8 cellular contexts compared by ENCODE assay signal in the genomic region with DNA sequence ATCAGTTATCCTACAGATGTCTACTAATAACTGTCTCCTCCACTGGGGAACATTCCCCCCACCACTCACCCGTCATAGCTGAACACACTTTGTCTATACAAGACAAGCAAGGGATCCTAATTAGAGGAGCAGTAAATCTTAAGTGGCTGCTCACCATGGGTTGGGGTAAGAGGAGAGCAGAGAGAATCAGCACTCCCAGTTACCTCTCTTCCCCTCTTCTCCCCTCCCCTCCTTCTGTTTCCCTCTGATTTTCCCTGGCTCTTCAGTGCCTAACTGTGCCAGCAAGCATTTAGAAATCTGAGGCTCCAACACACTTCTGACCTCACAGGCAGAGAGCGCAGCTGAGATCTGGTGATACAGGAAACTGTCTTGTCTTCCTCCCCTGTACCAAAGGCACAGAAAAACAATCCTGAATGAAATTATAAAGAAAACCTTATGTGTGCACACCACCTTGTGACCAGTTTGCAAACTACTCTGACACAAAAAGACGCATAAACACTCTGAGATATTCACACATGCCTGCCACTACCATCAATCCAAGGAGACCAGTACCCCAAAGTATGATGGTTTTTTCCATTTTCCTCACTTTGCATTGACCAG. TPM values are rescaled to one million over a fixed set of nuclear protein-coding genes. Genes with fewer than 3 reads are reported as not detected.
DNase-seq lines count a peak whose midpoint lies in the region; ATAC-seq, FAIRE-seq and TF ChIP-seq lines count a peak whose summit lies in the region.

No MANE protein-coding gene starts in this region.

- FAIRE-seq in endothelial cell of umbilical vein (lab: Jason Lieb, UNC): peak; percentile 67

- H3K27me3 ChIP-seq in PC-9 (ENCODE audit: insufficient read depth, low read depth) (no peaks in the 10 kb centered on the region), endothelial cell of umbilical vein (ENCODE audit: control insufficient read depth in 2 of 2, insufficient read depth in 2 of 2, low read length in 2 of 2) (no peaks in the 10 kb centered on the region)

- no peaks in the 10 kb centered on the region for H3K9me1 ChIP-seq in endothelial cell of umbilical vein (replicated peaks; ENCODE audit: control insufficient read depth, extremely low read depth, insufficient read depth, low read length)

- POLR2A ChIA-PET in PC-9 (lab: Charles Lee; ENCODE audit: unreplicated experiment) (no interaction called here), endothelial cell of umbilical vein (lab: Charles Lee) (interaction anchor here (1.1 kb wide), 1 partner anchor 102 kb away, joined by 3 read pairs; a partner anchor contains a TSS)

- H3K9ac ChIP-seq in endothelial cell of umbilical vein (replicated peaks; ENCODE audit: extremely low read depth, insufficient read depth, low read length): no peak overlapping the region

- H3K9me3 ChIP-seq in PC-9 (ENCODE audit: insufficient read depth, low read depth) (no peaks in the 10 kb centered on the region), endothelial cell of umbilical vein (replicated peaks; ENCODE audit: control insufficient read depth, insufficient read depth, low read length) (no peaks in the 10 kb centered on the region)

- DNase-seq in ACHN: peak; percentile 2
- no peak for DNase-seq in GM13977 (ENCODE audit: low spot score)
- no peak for DNase-seq in PC-9
- DNase-seq in endothelial cell of umbilical vein (ENCODE audit: low read depth, low spot score): peak; percentile 67
- no peak for DNase-seq in NCI-H1105 treated with DMSO at 0.1 percent for 48 hours (lab: John Stamatoyannopoulos, UW)
- no peak for DNase-seq in T1000 (lab: John Stamatoyannopoulos, UW)
- no peak for DNase-seq in GF-D8 (lab: John Stamatoyannopoulos, UW)

- H3K4me3 ChIP-seq in PC-9 (no peak overlapping the region), endothelial cell of umbilical vein (replicated peaks in 1 of 3; ENCODE audit: insufficient read depth in 1 of 3, low read depth in 1 of 3, low read length in 3 of 3) (no peak overlapping the region)

- H3K79me2 ChIP-seq in PC-9 (ENCODE audit: low read depth) (peaks cover 29% of the 10 kb centered on the region), endothelial cell of umbilical vein (ENCODE audit: control insufficient read depth, insufficient read depth, low read length) (peaks cover 2% of the 10 kb centered on the region)

- H2AFZ ChIP-seq in PC-9 (no peak overlapping the region), endothelial cell of umbilical vein (ENCODE audit: low read depth, low read length) (no peak overlapping the region)

- H4K20me1 ChIP-seq in PC-9 (ENCODE audit: insufficient read depth): no peaks in the 10 kb centered on the region
- H4K20me1 ChIP-seq in endothelial cell of umbilical vein (replicated peaks; ENCODE audit: control insufficient read depth, extremely low read depth, insufficient read depth, low read length): no peaks in the 10 kb centered on the region

- no peak overlapping the region for H3K27ac ChIP-seq in PC-9
- no peak overlapping the region for H3K27ac ChIP-seq in endothelial cell of umbilical vein (ENCODE audit: insufficient read depth, low read depth, low read length)

- BruUV-seq in PC-9 (replicated peaks; lab: Mats Ljungman, UMichigan) (no TSS peak), endothelial cell of umbilical vein (replicated peaks; lab: Mats Ljungman, UMichigan) (no TSS peak)

- H3K4me1 ChIP-seq in PC-9 (replicated peaks; ENCODE audit: insufficient read depth) (peaks cover 1% of the 10 kb centered on the region; the same call in 1 of the 2 replicates), endothelial cell of umbilical vein (ENCODE audit: control insufficient read depth, extremely low read depth, insufficient read depth, low read length) (no peaks in the 10 kb centered on the region)

- dilution Hi-C loops in endothelial cell of umbilical vein (cut with MboI; ENCODE audit: extremely low pct_ligation_motif_present, low sequenced_read_pairs): no loop called here

- no peaks in the 10 kb centered on the region for H3K9me2 ChIP-seq in PC-9 (ENCODE audit: insufficient read depth)

- H3K4me2 ChIP-seq in PC-9 (no peak overlapping the region), endothelial cell of umbilical vein (ENCODE audit: insufficient read depth, low read length) (no peak overlapping the region)

- ATAC-seq in GM19397 (IDR thresholded peaks at IDR 0.05; ENCODE audit: unreplicated experiment): no peak

- TF ChIP-seq CTCF in GM13977 (IDR thresholded peaks at IDR 0.05; ENCODE audit: extremely low read depth, insufficient read depth, missing control alignments) (peak; percentile 27), PC-9 (conservative IDR thresholded peaks at IDR 0.05) (peak; percentile 53), endothelial cell of umbilical vein (IDR thresholded peaks at IDR 0.05; ENCODE audit: extremely low read depth in 1 of 2, insufficient read depth in 1 of 2, low read depth in 1 of 2, low read length in 2 of 2) (peak in 1 of 2 donors; percentile 25)

- no peaks in the 10 kb centered on the region for H3K36me3 ChIP-seq in PC-9 (ENCODE audit: low read depth)
- H3K36me3 ChIP-seq in endothelial cell of umbilical vein (ENCODE audit: control insufficient read depth in 2 of 2, extremely low read depth in 1 of 2, insufficient read depth in 2 of 2, low read length in 2 of 2): no peaks in the 10 kb centered on the region

- H3F3A ChIP-seq in PC-9 (ENCODE audit: insufficient read depth, low read depth): no peaks in the 10 kb centered on the region; the same call in 1 of the 2 replicates

- TF ChIP-seq POLR2A in endothelial cell of umbilical vein (IDR thresholded peaks at IDR 0.05; ENCODE audit: low read depth, low read length): no peak

- CTCF ChIA-PET in PC-9 (lab: Charles Lee) (no interaction called here), endothelial cell of umbilical vein (lab: Charles Lee) (interaction anchor here (0.6 to 2.7 kb wide), 10 partner anchors 10 to 424 kb away, joined by 3 to 20 read pairs (median 4); a partner anchor contains a TSS)

- in situ Hi-C loops in ACHN (cut with HindIII; ENCODE audit: low pct_ligation_motif_present, low pct_unique_long_range_greater_than_20kb, low sequenced_read_pairs) (no loop called here), GM13977 (cut with MboI; ENCODE audit: low pct_unique_long_range_greater_than_20kb, low sequenced_read_pairs, unreplicated experiment) (no loop called here)

- intact Hi-C loops in PC-9 (cut with micrococcal nuclease; ENCODE audit: unreplicated experiment) (loop anchor here (1.0 to 10.0 kb wide), 2 partner anchors 425 to 484 kb away; no protein-coding TSS in a partner anchor), endothelial cell of umbilical vein (cut with micrococcal nuclease) (loop anchor here (1.0 to 2.0 kb wide), 5 partner anchors 87 to 486 kb away; a partner anchor contains a TSS)

TF ChIP-seq in endothelial cell of umbilical vein, 7 proteins besides CTCF, POLR2A, EP300 and RAD21:
- TF ChIP-seq JUN (IDR thresholded peaks at IDR 0.05; ENCODE audit: borderline replicate concordance, insufficient read depth, insufficient read length, low read depth) (no peak), GATA2 (IDR thresholded peaks at IDR 0.05; ENCODE audit: insufficient read depth, insufficient read length, low read depth, low read length) (no peak), MYC (IDR thresholded peaks at IDR 0.05; ENCODE audit: low read depth, low read length) (no peak), POLR2AphosphoS5 (IDR thresholded peaks at IDR 0.05; ENCODE audit: insufficient read depth, low read depth, low read length) (no peak)
- TF ChIP-seq, protein P1, sequence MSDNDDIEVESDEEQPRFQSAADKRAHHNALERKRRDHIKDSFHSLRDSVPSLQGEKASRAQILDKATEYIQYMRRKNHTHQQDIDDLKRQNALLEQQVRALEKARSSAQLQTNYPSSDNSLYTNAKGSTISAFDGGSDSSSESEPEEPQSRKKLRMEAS (IDR thresholded peaks at IDR 0.05; ENCODE audit: insufficient read depth, insufficient read length): no peak

RNA-seq across cellular contexts. Expression of a gene that starts 6.7 kb away (rescaled TPM):
- total RNA-seq in PC-9 (2021) (22.3 and 31.0 TPM in 2 replicates), endothelial cell of umbilical vein (16.0 and 19.5 TPM in 2 replicates)
- polyA plus RNA-seq in endothelial cell of umbilical vein: 4.3 and 5.2 TPM in 2 replicates
- polyA plus RNA-seq in endothelial cell of umbilical vein (2011; cell fraction: cytosol; rRNA removed): 8.0 and 8.8 TPM in 2 replicates
- polyA plus RNA-seq in endothelial cell of umbilical vein (2011; cell fraction: nucleus; rRNA removed): 6.6 and 7.2 TPM in 2 replicates
- polyA plus RNA-seq in endothelial cell of umbilical vein (2012): 19.7 and 24.1 TPM in 2 replicates
- 18.0 and 20.8 TPM in 2 replicates for polyA minus RNA-seq in endothelial cell of umbilical vein
- polyA minus RNA-seq in endothelial cell of umbilical vein (2011; cell fraction: cytosol; rRNA and poly(A)+ RNA removed): 15.2 TPM
- polyA minus RNA-seq in endothelial cell of umbilical vein (2011; cell fraction: nucleus; rRNA and poly(A)+ RNA removed): 3.4 and 8.0 TPM in 2 replicates

Comparison
In these comparisons a context has a peak if more than half of its experiments do, and no peak if none do; other contexts are left out.
1. DNase-seq: peak in ACHN (single experiment) and endothelial cell of umbilical vein (single experiment); none in GM13977 (single experiment), PC-9 (0 of 2), NCI-H1105 treated with DMSO at 0.1 percent for 48 hours (single experiment), T1000 (single experiment) and GF-D8 (single experiment).